ENCODE assay signal across 26 cellular contexts in genomic region chr11:102783720-102784119, GRCh38. TPM values are rescaled to one million over a fixed set of nuclear protein-coding genes. Genes with fewer than 3 reads are reported as not detected.
DNase-seq lines count a peak whose midpoint lies in the region; FAIRE-seq and TF ChIP-seq lines count a peak whose summit lies in the region.
"Had no signal": no experiment of that assay in that cellular context is flagged by ENCODE, and none has a peak within 500 bp of the region (broad histone marks: within the 10 kb centered on the region; RNA-seq: fewer than 3 reads in every experiment).

No MANE protein-coding gene starts in this region.

- H3K4me1 ChIP-seq in keratinocyte (ENCODE audit: control insufficient read depth, extremely low read depth, insufficient read depth, low read length): peaks cover 26% of the 10 kb centered on the region
- H3K4me1 ChIP-seq in BE2C: no peaks in the 10 kb centered on the region
- H3K4me1 ChIP-seq: adrenal gland, vagina had no signal

- peak; percentile 24 for DNase-seq in NCI-H1436 treated with DMSO at 0.1 percent for 48 hours (lab: John Stamatoyannopoulos, UW)
- DNase-seq in NCI-H1436 (lab: John Stamatoyannopoulos, UW): no peak
- DNase-seq in NCI-H1417 (lab: John Stamatoyannopoulos, UW): peak in 2 of 3 experiments; percentile 91 to 99
- DNase-seq in RWPE1 (ENCODE audit: low spot score): peak; percentile 83
- no peak for DNase-seq in keratinocyte (ENCODE audit: low read depth, low spot score)
- no peak for DNase-seq in stimulated activated CD4-positive, alpha-beta T cell treated with anti-CD3 and anti-CD28 coated beads, Interleukin-1b, Interleukin-23, amount 100 ng/mL, for 48 hours
- no peak for DNase-seq in NCI-H1048 (lab: John Stamatoyannopoulos, UW)
- no peak for DNase-seq in BE2C
- DNase-seq: 8988T; activated CD4-positive, alpha-beta T cell treated with anti-CD3 and anti-CD28 coated beads, Interleukin-2, amount 10 ng/mL, durations not matched to agents 7 days and 5 days; activated naive CD4-positive, alpha-beta T cell treated with Interleukin-2 at 50 U/mL for 16 hours; activated T-cell treated with anti-CD3 and anti-CD28 coated beads, Interleukin-2, amount 50 U/mL, for 72 hours; adrenal gland; CD4-positive, alpha-beta memory T cell; glutamatergic neuron; HFFc6; Karpas-422; left ventricle myocardium superior; naive thymus-derived CD4-positive, alpha-beta T cell; NCI-H2107; NCI-H524 treated with DMSO at 0.1 percent for 48 hours; WERI-Rb-1 had no signal

- no peaks in the 10 kb centered on the region for H3K27me3 ChIP-seq in keratinocyte (ENCODE audit: control insufficient read depth, extremely low read depth, insufficient read depth, low read length)
- no peaks in the 10 kb centered on the region for H3K27me3 ChIP-seq in BE2C
- H3K27me3 ChIP-seq: adrenal gland, vagina had no signal

- TF ChIP-seq CTCF in RWPE1 (conservative IDR thresholded peaks at IDR 0.05; ENCODE audit: low read depth) (no peak), keratinocyte (optimal IDR thresholded peaks at IDR 0.05 in 1 of 3, IDR thresholded peaks at IDR 0.05 in 1 of 3, conservative IDR thresholded peaks at IDR 0.05 in 1 of 3; ENCODE audit: extremely low read depth in 1 of 3, insufficient read depth in 2 of 3, low read length in 3 of 3) (no peak), BE2C (IDR thresholded peaks at IDR 0.05; ENCODE audit: low read depth, low read length) (no peak)

- H3K36me3 ChIP-seq in keratinocyte (ENCODE audit: control insufficient read depth in 2 of 2, extremely low read depth in 1 of 2, insufficient read depth in 2 of 2, low read length in 2 of 2): no peaks in the 10 kb centered on the region
- no peaks in the 10 kb centered on the region for H3K36me3 ChIP-seq in BE2C
- H3K36me3 ChIP-seq: adrenal gland, vagina, WERI-Rb-1 had no signal

- CTCF ChIA-PET in RWPE1 (lab: Yijun Ruan, JAX): interaction anchor here (0.7 to 1.7 kb wide), 4 partner anchors 11 to 732 kb away, joined by 3 to 9 read pairs (median 3); no protein-coding TSS in a partner anchor

- peak; percentile 90 for FAIRE-seq in keratinocyte (lab: Jason Lieb, UNC)
- FAIRE-seq: endothelial cell of umbilical vein, islet of Langerhans had no signal

- no peaks in the 10 kb centered on the region for H3K9me1 ChIP-seq in keratinocyte (ENCODE audit: control insufficient read depth, extremely low read depth, insufficient read depth, low read length)

- peak overlapping the region; percentile 49 for H3K9ac ChIP-seq in keratinocyte (ENCODE audit: control insufficient read depth, extremely low read depth, insufficient read depth, low read length)

- dilution Hi-C loops in keratinocyte (cut with MboI; ENCODE audit: extremely low pct_ligation_motif_present, low sequenced_read_pairs): no loop called here

- H3K4me3 ChIP-seq in keratinocyte (ENCODE audit: control insufficient read depth in 2 of 3, extremely low read depth in 1 of 3, insufficient read depth in 2 of 3, low read depth in 1 of 3, low read length in 3 of 3) (no peak overlapping the region), BE2C (ENCODE audit: low read depth, low read length) (no peak overlapping the region)
- H3K4me3 ChIP-seq: adrenal gland, GM23338, vagina had no signal

- H3K79me2 ChIP-seq in keratinocyte (ENCODE audit: control insufficient read depth, insufficient read depth, low read length): no peaks in the 10 kb centered on the region

- POLR2A ChIA-PET in RWPE1 (lab: Yijun Ruan, JAX; ENCODE audit: low non-redundant PET): no interaction called here

- peaks cover 6% of the 10 kb centered on the region for H3K9me3 ChIP-seq in keratinocyte (ENCODE audit: control insufficient read depth, low read depth, low read length)
- no peaks in the 10 kb centered on the region for H3K9me3 ChIP-seq in BE2C
- H3K9me3 ChIP-seq: adrenal gland, vagina had no signal

- H3K4me2 ChIP-seq in keratinocyte (ENCODE audit: control insufficient read depth, extremely low read depth, insufficient read depth, low read depth, low read length): peak overlapping the region; percentile 54
- H3K4me2 ChIP-seq: GM23338 had no signal

- H4K20me1 ChIP-seq in keratinocyte (ENCODE audit: control insufficient read depth, extremely low read depth, insufficient read depth, low read length): no peaks in the 10 kb centered on the region

- H2AFZ ChIP-seq in keratinocyte (ENCODE audit: control insufficient read depth, low read length): no peak overlapping the region
- H2AFZ ChIP-seq: GM23338 had no signal

- H3K27ac ChIP-seq in RWPE1: no peak overlapping the region
- peak overlapping the region; percentile 92 for H3K27ac ChIP-seq in keratinocyte (ENCODE audit: control insufficient read depth, insufficient read depth, low read length)
- H3K27ac ChIP-seq: adrenal gland, vagina, WERI-Rb-1 had no signal

RNA-seq across cellular contexts. Expression of gene MMP10, which starts 3.3 kb away (rescaled TPM):
- 19.1 to 45.7 TPM (median 44.4 TPM) in 3 replicates for polyA plus RNA-seq in keratinocyte
- polyA plus RNA-seq in keratinocyte (2011; ENCODE audit: low read depth): 1.5 TPM
- 8.7 and 15.4 TPM in 2 replicates for polyA plus RNA-seq in keratinocyte (2011; cell fraction: cytosol; rRNA removed)
- 69.5 and 76.6 TPM in 2 replicates for polyA plus RNA-seq in keratinocyte (2011; cell fraction: nucleus; rRNA removed)
- 1.5 and 25.6 TPM in 2 replicates for polyA plus RNA-seq in keratinocyte (2012; ENCODE audit: low replicate concordance)
- 5.1 to 16.0 TPM (median 6.3 TPM) in 3 replicates for polyA minus RNA-seq in keratinocyte
- polyA minus RNA-seq in keratinocyte (2011; cell fraction: cytosol; rRNA and poly(A)+ RNA removed): 10.0 TPM
- 17.3 and 51.0 TPM in 2 replicates for polyA minus RNA-seq in keratinocyte (2011; cell fraction: nucleus; rRNA and poly(A)+ RNA removed)
- not detected for polyA plus RNA-seq in BE2C (2012; ENCODE audit: insufficient read depth, insufficient read length, low read depth)
- polyA plus RNA-seq: adrenal gland; CD4-positive, alpha-beta memory T cell; GM23338; naive thymus-derived CD4-positive, alpha-beta T cell had no signal

RNA-seq across cellular contexts. Expression of gene MMP1, which starts 14.2 kb away (rescaled TPM):
- 81.5 to 158 TPM (median 107 TPM) in 3 replicates for polyA plus RNA-seq in keratinocyte
- polyA plus RNA-seq in keratinocyte (2011; ENCODE audit: low read depth): 8.7 TPM
- polyA plus RNA-seq in keratinocyte (2011; cell fraction: cytosol; rRNA removed): 24.4 and 29.6 TPM in 2 replicates
- 121 and 131 TPM in 2 replicates for polyA plus RNA-seq in keratinocyte (2011; cell fraction: nucleus; rRNA removed)
- 14.7 and 75.0 TPM in 2 replicates for polyA plus RNA-seq in keratinocyte (2012; ENCODE audit: low replicate concordance)
- 29.2 to 105 TPM (median 63.0 TPM) in 3 replicates for polyA minus RNA-seq in keratinocyte
- polyA minus RNA-seq in keratinocyte (2011; cell fraction: cytosol; rRNA and poly(A)+ RNA removed): 20.9 TPM
- polyA minus RNA-seq in keratinocyte (2011; cell fraction: nucleus; rRNA and poly(A)+ RNA removed): 46.0 and 86.9 TPM in 2 replicates
- not detected for polyA plus RNA-seq in BE2C (2012; ENCODE audit: insufficient read depth, insufficient read length, low read depth)
- polyA plus RNA-seq: CD4-positive, alpha-beta memory T cell; GM23338; naive thymus-derived CD4-positive, alpha-beta T cell had no signal

RNA-seq across cellular contexts. Expression of gene MMP8, which starts 59.0 kb away (rescaled TPM):
- polyA plus RNA-seq in keratinocyte: 0.09 to 0.33 TPM in 2 of 3 replicates, not detected in the other
- not detected for polyA plus RNA-seq in keratinocyte (2011; ENCODE audit: low read depth)
- not detected in 2 replicates for polyA plus RNA-seq in keratinocyte (2011; cell fraction: cytosol; rRNA removed)
- 0.04 and 0.15 TPM in 2 replicates for polyA plus RNA-seq in keratinocyte (2011; cell fraction: nucleus; rRNA removed)
- 0.13 TPM in 1 of 2 replicates, not detected in the other for polyA plus RNA-seq in keratinocyte (2012; ENCODE audit: low replicate concordance)
- 0.72 TPM in 1 of 3 replicates, not detected in the others for polyA minus RNA-seq in keratinocyte
- not detected for polyA minus RNA-seq in keratinocyte (2011; cell fraction: cytosol; rRNA and poly(A)+ RNA removed)
- not detected in 2 replicates for polyA minus RNA-seq in keratinocyte (2011; cell fraction: nucleus; rRNA and poly(A)+ RNA removed)
- not detected for polyA plus RNA-seq in BE2C (2012; ENCODE audit: insufficient read depth, insufficient read length, low read depth)
- polyA plus RNA-seq: CD4-positive, alpha-beta memory T cell; endothelial cell of umbilical vein; GM23338; naive thymus-derived CD4-positive, alpha-beta T cell had no signal

RNA-seq across cellular contexts. Expression of gene MMP3, which starts 59.7 kb away (rescaled TPM):
- 2.4 to 35.1 TPM (median 8.3 TPM) in 3 replicates for polyA plus RNA-seq in keratinocyte
- 5.3 TPM for polyA plus RNA-seq in keratinocyte (2011; ENCODE audit: low read depth)
- polyA plus RNA-seq in keratinocyte (2011; cell fraction: cytosol; rRNA removed): 2.4 and 2.7 TPM in 2 replicates
- 18.0 and 21.0 TPM in 2 replicates for polyA plus RNA-seq in keratinocyte (2011; cell fraction: nucleus; rRNA removed)
- polyA plus RNA-seq in keratinocyte (2012; ENCODE audit: low replicate concordance): 1.5 and 3.1 TPM in 2 replicates
- polyA minus RNA-seq in keratinocyte: 3.3 to 14.3 TPM in 2 of 3 replicates, not detected in the other
- not detected for polyA minus RNA-seq in keratinocyte (2011; cell fraction: cytosol; rRNA and poly(A)+ RNA removed)
- 4.3 and 12.1 TPM in 2 replicates for polyA minus RNA-seq in keratinocyte (2011; cell fraction: nucleus; rRNA and poly(A)+ RNA removed)
- not detected for polyA plus RNA-seq in BE2C (2012; ENCODE audit: insufficient read depth, insufficient read length, low read depth)
- polyA plus RNA-seq: adrenal gland; CD4-positive, alpha-beta memory T cell; endothelial cell of umbilical vein; naive thymus-derived CD4-positive, alpha-beta T cell had no signal

Comparison
In these comparisons a context has a peak if more than half of its experiments do, and no peak if none do; other contexts are left out.
1. DNase-seq: peak in NCI-H1436 treated with DMSO at 0.1 percent for 48 hours (single experiment), NCI-H1417 (2 of 3) and RWPE1 (single experiment); none in NCI-H1436 (single experiment), keratinocyte (single experiment), stimulated activated CD4-positive, alpha-beta T cell treated with anti-CD3 and anti-CD28 coated beads, Interleukin-1b, Interleukin-23, amount 100 ng/mL, for 48 hours (single experiment), NCI-H1048 (single experiment) and BE2C (single experiment).